Comparison of ENCODE assay signal across 7 cellular contexts in genomic region chr10:124441694-124442093, GRCh38. TPM values are rescaled to one million over a fixed set of nuclear protein-coding genes. Genes with fewer than 3 reads are reported as not detected.
"Had no signal": no experiment of that assay in that cellular context is flagged by ENCODE, and none has a peak within 500 bp of the region (broad histone marks: within the 10 kb centered on the region; RNA-seq: fewer than 3 reads in every experiment).

No MANE protein-coding gene starts in this region.

RNA-seq across cellular contexts. Expression of gene NKX1-2, which starts 8.1 kb away (rescaled TPM):
- total RNA-seq: OCI-LY7, Peyer's patch, Right ventricle myocardium inferior, Right ventricle myocardium superior, RPMI7951, SJSA1 had no signal
- polyA plus RNA-seq: SK-N-SH had no signal
